In the genomic region with DNA sequence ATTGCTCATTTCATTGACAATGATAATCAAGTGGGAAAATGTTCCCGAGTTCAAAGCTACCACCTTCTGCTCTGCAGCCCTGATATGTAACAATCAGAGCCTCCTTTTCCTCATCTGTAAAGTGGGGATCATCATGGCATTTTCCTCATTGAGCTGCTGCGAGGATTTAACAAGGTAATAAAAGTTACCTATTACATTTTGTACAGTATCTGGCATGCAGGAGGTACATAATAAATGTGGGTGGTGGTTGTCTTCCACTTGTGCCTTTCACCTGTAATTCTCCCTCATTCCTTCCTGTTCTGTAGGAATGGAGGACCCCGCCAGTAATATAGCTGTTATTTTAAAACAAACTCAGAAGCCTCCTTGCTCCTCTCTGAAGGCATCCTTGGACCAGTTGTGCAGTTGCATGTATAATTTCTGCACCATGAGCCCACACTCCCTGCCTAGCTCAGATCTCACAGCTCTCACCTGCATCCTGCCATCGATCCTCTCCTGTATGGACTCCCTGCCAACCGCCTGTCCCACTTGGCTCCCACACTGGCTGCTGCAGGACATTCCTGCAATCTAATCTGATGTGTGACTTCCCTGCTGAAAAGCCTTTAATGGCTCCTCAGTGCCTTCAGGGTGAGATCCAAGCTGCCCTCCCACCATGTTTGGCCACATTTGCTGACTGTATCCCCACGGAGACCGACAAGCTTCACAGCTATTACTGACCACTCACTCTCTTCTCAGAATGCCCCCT, we compare ENCODE assay signal across 22 cellular contexts.
"Had no signal": no experiment of that assay in that cellular context is flagged by ENCODE, and none has a peak within 500 bp of the region (broad histone marks: within the 10 kb centered on the region; RNA-seq: fewer than 3 reads in every experiment).

No MANE protein-coding gene starts in this region.

- H3K4me3 ChIP-seq: K562, SJSA1, SK-N-MC had no signal

- DNase-seq: Kasumi-1, MM.1S, NCI-H1092 treated with DMSO at 0.1 percent for 48 hours, NCI-H1436, NCI-H187 treated with DMSO at 0.1 percent for 48 hours, NCI-H2029 treated with DMSO at 0.1 percent for 48 hours, NCI-H2171 treated with DMSO at 0.1 percent for 48 hours, NCI-H226, NCI-H446, NCI-H510A, NCI-H524 treated with DMSO at 0.1 percent for 48 hours, NCI-H69, NCI-H774, Right ventricle myocardium superior, RPMI8226, SIG-M5 had no signal

- H3K4me2 ChIP-seq: KMS-11 had no signal

- H3K4me1 ChIP-seq: SJSA1 had no signal

- H3K9ac ChIP-seq: KMS-11 had no signal

- H3K27ac ChIP-seq: HL-60, KMS-11, SJSA1, SK-N-MC had no signal

- H3K27ac Mint-ChIP-seq: IgD-negative memory B cell had no signal

- H3K4me3 Mint-ChIP-seq: IgD-negative memory B cell had no signal

- H3K36me3 Mint-ChIP-seq: IgD-negative memory B cell had no signal

- H3K27me3 ChIP-seq: SJSA1 had no signal

- H3K9me3 ChIP-seq: SJSA1 had no signal

- ATAC-seq: K562 had no signal

- H3K36me3 ChIP-seq: SJSA1 had no signal
